ENCODE assay signal across 21 cellular contexts in genomic region chr4:70110917-70111316, GRCh38.
DNase-seq lines count a peak whose midpoint lies in the region; ATAC-seq, FAIRE-seq and TF ChIP-seq lines count a peak whose summit lies in the region.
"Had no signal": no experiment of that assay in that cellular context is flagged by ENCODE, and none has a peak within 500 bp of the region (broad histone marks: within the 10 kb centered on the region; RNA-seq: fewer than 3 reads in every experiment).

No MANE protein-coding gene starts in this region.

- TF ChIP-seq POLR2A in H54 (IDR thresholded peaks at IDR 0.05; ENCODE audit: low read depth, low read length): no peak

- DNase-seq in H54 (ENCODE audit: insufficient read length, low spot score): no peak
- DNase-seq in COLO668 (lab: John Stamatoyannopoulos, UW; ENCODE audit: unreplicated experiment): no peak
- DNase-seq: ACHN; C1 segment of cervical spinal cord; CD8-positive, alpha-beta memory T cell; Kasumi-1; MG63; NCI-H1092; NCI-H146; NCI-H748 treated with DMSO at 0.1 percent for 48 hours; OCI-M1; RPMI8226; SIG-M5; T-cell had no signal

- peak; percentile 91 for ATAC-seq in GM18907 (IDR thresholded peaks at IDR 0.05; ENCODE audit: unreplicated experiment)
- peak; percentile 80 for ATAC-seq in GM21423 (IDR thresholded peaks at IDR 0.05; ENCODE audit: unreplicated experiment)
- ATAC-seq in HG03159 (IDR thresholded peaks at IDR 0.05; ENCODE audit: unreplicated experiment): peak; percentile 82
- ATAC-seq in HG03442 (IDR thresholded peaks at IDR 0.05; ENCODE audit: unreplicated experiment): no peak
- no peak for ATAC-seq in HG03280 (IDR thresholded peaks at IDR 0.05; ENCODE audit: unreplicated experiment)
- ATAC-seq: SK-N-SH treated with all-trans-retinoic acid at 6 μM for 48 hours, T-cell had no signal

- no peak for FAIRE-seq in H54 (lab: Jason Lieb, UNC)
- FAIRE-seq: D721Med had no signal

Comparison
In these comparisons a context has a peak if more than half of its experiments do, and no peak if none do; other contexts are left out.
1. ATAC-seq: peak in GM18907 (single experiment), GM21423 (single experiment) and HG03159 (single experiment); none in HG03442 (single experiment) and HG03280 (single experiment).